8 cellular contexts compared by ENCODE assay signal in the genomic region with DNA sequence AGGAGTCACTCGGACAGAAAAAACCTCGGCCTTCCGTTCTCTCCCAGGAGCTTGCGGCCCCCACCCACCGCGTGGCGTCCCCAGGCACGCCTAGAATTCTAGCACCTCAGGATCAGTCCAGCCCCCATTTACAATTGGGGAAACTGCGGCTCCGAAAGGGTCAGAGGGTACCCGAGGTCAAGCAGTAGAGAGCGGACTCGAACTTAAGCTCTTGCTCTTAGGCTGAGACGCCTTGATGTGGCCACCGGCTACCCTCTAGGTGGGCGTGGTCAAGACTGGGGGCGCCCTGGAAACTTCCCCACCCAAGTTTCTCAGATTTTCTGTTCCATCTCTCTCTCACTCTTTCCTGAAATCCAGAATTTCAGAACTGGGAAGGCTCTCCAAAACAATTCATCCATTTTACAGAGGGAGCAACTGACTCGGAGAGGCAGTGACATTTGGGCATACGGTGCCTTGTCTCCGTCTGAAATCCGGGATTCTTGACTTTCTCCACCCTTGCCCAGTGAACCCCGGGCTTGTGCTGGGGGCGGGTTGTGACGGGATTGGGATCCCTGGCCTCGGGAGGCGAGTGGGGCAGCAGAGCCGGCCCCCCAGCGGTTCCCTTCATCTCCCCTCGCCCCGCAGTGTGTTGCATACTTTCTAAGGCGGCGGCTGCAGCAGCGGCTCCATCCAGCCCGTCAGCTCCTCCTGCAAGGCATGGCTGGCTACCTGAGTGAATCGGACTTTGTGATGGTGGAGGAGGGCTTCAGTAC. TPM values are rescaled to one million over a fixed set of nuclear protein-coding genes. Genes with fewer than 3 reads are reported as not detected.
A peak's percentile ranks its signal among the peaks of the same experiment; 100 is the strongest.
DNase-seq lines count a peak whose midpoint lies in the region; ATAC-seq lines count a peak whose summit lies in the region.

No MANE protein-coding gene starts in this region.

- H3K4me3 Mint-ChIP-seq in activated CD4-positive, alpha-beta memory T cell treated with anti-CD3 and anti-CD28 coated beads for 36 hours: peak overlapping the region; percentile 62

- no peaks in the 10 kb centered on the region for H3K36me3 Mint-ChIP-seq in activated CD4-positive, alpha-beta memory T cell treated with anti-CD3 and anti-CD28 coated beads for 36 hours

- no peaks in the 10 kb centered on the region for H3K9me3 Mint-ChIP-seq in activated CD4-positive, alpha-beta memory T cell treated with anti-CD3 and anti-CD28 coated beads for 36 hours

- DNase-seq in activated CD4-positive, alpha-beta memory T cell treated with anti-CD3 and anti-CD28 coated beads for 36 hours: no peak
- no peak for DNase-seq in left ventricle myocardium superior
- DNase-seq in sciatic nerve (ENCODE audit: low spot score): no peak
- no peak for DNase-seq in OCI-M2 (lab: John Stamatoyannopoulos, UW; ENCODE audit: unreplicated experiment)
- DNase-seq in NCI-H2171 treated with DMSO at 0.1 percent for 48 hours (lab: John Stamatoyannopoulos, UW): no peak
- DNase-seq in NCI-H2081 treated with DMSO at 0.1 percent for 48 hours (lab: John Stamatoyannopoulos, UW): no peak

- POLR2A ChIA-PET in activated CD4-positive, alpha-beta memory T cell treated with anti-CD3 and anti-CD28 coated beads for 36 hours (lab: Charles Lee): no interaction called here

- H3K4me1 Mint-ChIP-seq in activated CD4-positive, alpha-beta memory T cell treated with anti-CD3 and anti-CD28 coated beads for 36 hours (ENCODE audit: low read depth): peaks cover 6% of the 10 kb centered on the region

- CTCF ChIA-PET in activated CD4-positive, alpha-beta memory T cell treated with anti-CD3 and anti-CD28 coated beads for 36 hours (lab: Charles Lee): interaction anchor here (3.3 to 5.6 kb wide), 2 partner anchors 13 to 205 kb away, joined by 12 to 41 read pairs; no protein-coding TSS in a partner anchor

- H3K27ac Mint-ChIP-seq in activated CD4-positive, alpha-beta memory T cell treated with anti-CD3 and anti-CD28 coated beads for 36 hours: no peak overlapping the region

- intact Hi-C loops in activated CD4-positive, alpha-beta memory T cell treated with anti-CD3 and anti-CD28 coated beads for 36 hours (cut with micrococcal nuclease): loop anchor here (1.0 to 10.0 kb wide), 4 partner anchors 44 to 205 kb away; partner anchors contain the start of gene AK2
- intact Hi-C loops in left ventricle myocardium superior (cut with micrococcal nuclease): no loop called here
- intact Hi-C loops in sciatic nerve (cut with DNase I): no loop called here

- ATAC-seq in GM21737 (IDR thresholded peaks at IDR 0.05; ENCODE audit: unreplicated experiment) (peak; percentile 6), left ventricle myocardium superior (peak; percentile 12), sciatic nerve (peak; percentile 16), GM21423 (IDR thresholded peaks at IDR 0.05; ENCODE audit: unreplicated experiment) (no peak)

- no peaks in the 10 kb centered on the region for H3K27me3 Mint-ChIP-seq in activated CD4-positive, alpha-beta memory T cell treated with anti-CD3 and anti-CD28 coated beads for 36 hours

RNA-seq across cellular contexts. Expression of gene AZIN2, which starts 0.8 kb away (rescaled TPM):
- 1 to 10 TPM; 2.5 to 2.9 TPM for total RNA-seq in activated CD4-positive, alpha-beta memory T cell treated with anti-CD3 and anti-CD28 coated beads for 36 hours
- total RNA-seq in left ventricle myocardium superior (3.3 TPM), sciatic nerve (12.4 TPM)

RNA-seq across cellular contexts. Expression of gene AK2, which starts 45.0 kb away (rescaled TPM):
- 100 to 1,000 TPM; 325 to 328 TPM for total RNA-seq in activated CD4-positive, alpha-beta memory T cell treated with anti-CD3 and anti-CD28 coated beads for 36 hours
- total RNA-seq in left ventricle myocardium superior (121 TPM), sciatic nerve (111 TPM)
